ENCODE assay signal across 10 cellular contexts in the genomic region with DNA sequence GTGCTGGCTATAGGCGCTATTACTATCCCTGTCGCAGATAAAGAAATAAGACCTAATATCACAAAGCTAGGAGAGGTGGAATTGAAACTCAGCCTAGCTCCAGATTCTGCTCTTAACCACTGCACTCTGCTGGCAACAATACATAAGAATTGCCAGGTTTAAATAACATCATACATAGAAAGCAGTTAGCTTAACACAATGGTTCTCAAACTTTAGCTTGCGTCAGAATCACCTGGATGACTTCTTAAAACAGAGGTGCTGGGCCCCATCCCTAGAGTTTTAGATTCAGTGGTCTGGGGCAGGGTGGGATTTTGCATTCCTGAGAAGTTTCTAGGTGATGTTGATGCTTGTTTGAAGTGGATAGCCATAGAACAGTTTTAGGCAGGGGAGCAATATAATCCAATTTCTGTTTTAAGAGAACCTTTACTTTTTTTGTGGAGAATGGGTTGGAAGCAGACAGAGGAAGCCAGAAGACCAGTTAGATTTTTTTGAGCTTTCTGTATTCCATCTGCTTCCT. TPM values are rescaled to one million over a fixed set of nuclear protein-coding genes. Genes with fewer than 3 reads are reported as not detected.
A peak's percentile ranks its signal among the peaks of the same experiment; 100 is the strongest.
DNase-seq lines count a peak whose midpoint lies in the region; ATAC-seq and TF ChIP-seq lines count a peak whose summit lies in the region.
"Had no signal": no experiment of that assay in that cellular context is flagged by ENCODE, and none has a peak within 500 bp of the region (broad histone marks: within the 10 kb centered on the region; RNA-seq: fewer than 3 reads in every experiment).

No MANE protein-coding gene starts in this region.

- H3K79me2 ChIP-seq in SU-DHL-6 (ENCODE audit: insufficient read depth, low read length) = no peaks in the 10 kb centered on the region

- H2AFZ ChIP-seq in SU-DHL-6 (ENCODE audit: low read depth, low read length, severe bottlenecking) = peak overlapping the region; percentile 4

- peaks cover 23% of the 10 kb centered on the region for H3K4me1 Mint-ChIP-seq in activated T-cell treated with anti-CD3 and anti-CD28 coated beads, Interleukin-2, amount 50 U/mL, for 4 hours (ENCODE audit: low read depth)

- H3K9me3 ChIP-seq in SU-DHL-6 (ENCODE audit: insufficient read depth, low read length) = no peaks in the 10 kb centered on the region
- H3K9me3 ChIP-seq in suprapubic skin = no peaks in the 10 kb centered on the region
- no peaks in the 10 kb centered on the region for H3K9me3 ChIP-seq in tibial nerve

- no peak for DNase-seq in activated T-cell treated with anti-CD3 and anti-CD28 coated beads, Interleukin-2, amount 50 U/mL, for 4 hours
- no peak for DNase-seq in activated T-cell treated with anti-CD3 and anti-CD28 coated beads, Interleukin-2, amount 50 U/mL, for 48 hours
- DNase-seq in fibroblast of pulmonary artery (ENCODE audit: low read depth) (no peak), suprapubic skin (ENCODE audit: low spot score in 2 of 2) (no peak), tibial nerve (ENCODE audit: low spot score in 2 of 2) (no peak), C1 segment of cervical spinal cord (lab: John Stamatoyannopoulos, UW) (no peak), GM03348 (ENCODE audit: low spot score) (no peak)
- DNase-seq: SIG-M5; stimulated activated CD4-positive, alpha-beta T cell treated with anti-CD3 and anti-CD28 coated beads, Interleukin-12 subunit alpha, Interleukin-12 subunit beta, amount 100 ng/mL, for 4 hours had no signal

- no peak for ATAC-seq in activated T-cell treated with anti-CD3 and anti-CD28 coated beads, Interleukin-2, amount 50 U/mL, for 4 hours

- 89% methylated on average over 3 of the region's 3 CpGs for WGBS in suprapubic skin
- 73 to 87% methylated on average over 3 of the region's 3 CpGs for WGBS in tibial nerve, 2 donors

- peak overlapping the region; percentile 90 for H3K4me2 ChIP-seq in SU-DHL-6 (ENCODE audit: low read depth, low read length, poor library complexity, severe bottlenecking)

- H4K20me1 ChIP-seq in SU-DHL-6 (ENCODE audit: low read depth, low read length) = no peaks in the 10 kb centered on the region

- no peak overlapping the region for H3K27ac ChIP-seq in SU-DHL-6 (ENCODE audit: low read depth, low read length)
- no peak overlapping the region for H3K27ac ChIP-seq in suprapubic skin
- peak overlapping the region in 2 of 4 donors; percentile 89 to 93 for H3K27ac ChIP-seq in tibial nerve

- H3K4me3 Mint-ChIP-seq in activated T-cell treated with anti-CD3 and anti-CD28 coated beads, Interleukin-2, amount 50 U/mL, for 4 hours = peak overlapping the region; percentile 83

- TF ChIP-seq POLR2A in suprapubic skin (IDR thresholded peaks at IDR 0.05) (no peak), tibial nerve (IDR thresholded peaks at IDR 0.05) (no peak)

- TF ChIP-seq CTCF in SU-DHL-6 (IDR thresholded peaks at IDR 0.05; ENCODE audit: insufficient read depth, low read length, poor library complexity, severe bottlenecking) (no peak), fibroblast of pulmonary artery (IDR thresholded peaks at IDR 0.05; ENCODE audit: low read length, missing control alignments) (no peak), suprapubic skin (IDR thresholded peaks at IDR 0.05) (no peak), tibial nerve (IDR thresholded peaks at IDR 0.05) (no peak)

- H3K4me3 ChIP-seq in SU-DHL-6 (ENCODE audit: insufficient read depth, low read length, poor library complexity, severe bottlenecking) (no peak overlapping the region), fibroblast of pulmonary artery (replicated peaks; ENCODE audit: low read depth, low read length) (peak overlapping the region; percentile 86), suprapubic skin (peak overlapping the region; percentile 78), tibial nerve (peak overlapping the region in 1 of 4 donors; percentile 86)

- H3K27me3 ChIP-seq in SU-DHL-6 (ENCODE audit: low read length) (no peaks in the 10 kb centered on the region), suprapubic skin (no peaks in the 10 kb centered on the region), tibial nerve (no peaks in the 10 kb centered on the region)

- no peaks in the 10 kb centered on the region for H3K36me3 ChIP-seq in SU-DHL-6 (ENCODE audit: low read length)
- peaks cover 15% of the 10 kb centered on the region for H3K36me3 ChIP-seq in suprapubic skin
- peaks cover 0 to 27% (median 0%) of the 10 kb centered on the region in 3 donors for H3K36me3 ChIP-seq in tibial nerve

- H3K4me1 ChIP-seq in suprapubic skin (peaks cover 42% of the 10 kb centered on the region), tibial nerve (peaks cover 0 to 40% (median 16%) of the 10 kb centered on the region in 4 donors)

- H3K9me3 Mint-ChIP-seq in activated T-cell treated with anti-CD3 and anti-CD28 coated beads, Interleukin-2, amount 50 U/mL, for 4 hours = no peaks in the 10 kb centered on the region

- no peaks in the 10 kb centered on the region for H3K9me2 ChIP-seq in SU-DHL-6 (replicated peaks; ENCODE audit: insufficient read depth, low read length)

- no peak for TF ChIP-seq EP300 in suprapubic skin (IDR thresholded peaks at IDR 0.05)
- TF ChIP-seq EP300 in tibial nerve (IDR thresholded peaks at IDR 0.05) = no peak

- no peaks in the 10 kb centered on the region for H3K27me3 Mint-ChIP-seq in activated T-cell treated with anti-CD3 and anti-CD28 coated beads, Interleukin-2, amount 50 U/mL, for 4 hours (ENCODE audit: low read depth)

- peaks cover 6% of the 10 kb centered on the region for H3K36me3 Mint-ChIP-seq in activated T-cell treated with anti-CD3 and anti-CD28 coated beads, Interleukin-2, amount 50 U/mL, for 4 hours (ENCODE audit: insufficient read depth)

- H3F3A ChIP-seq in SU-DHL-6 (ENCODE audit: insufficient read depth) = peaks cover 9% of the 10 kb centered on the region; the same call in 1 of the 2 replicates

- peak overlapping the region; percentile 82 for H3K9ac ChIP-seq in SU-DHL-6 (ENCODE audit: low read length)

RNA-seq across cellular contexts. Expression of a gene that starts 1.1 kb away (rescaled TPM):
- 10 to 100 TPM; 60.5 to 73.5 (median 73.0) TPM for total RNA-seq in activated T-cell treated with anti-CD3 and anti-CD28 coated beads, Interleukin-2, amount 50 U/mL, for 4 hours
- 10 to 100 TPM; 36.2 to 59.2 (median 47.7) TPM for total RNA-seq in suprapubic skin
- total RNA-seq in tibial nerve = 10 to 100 TPM; 53.8 to 71.5 (median 62.8) TPM

RNA-seq across cellular contexts. Expression of a gene that starts 3.8 kb away (rescaled TPM):
- not detected for total RNA-seq in activated T-cell treated with anti-CD3 and anti-CD28 coated beads, Interleukin-2, amount 50 U/mL, for 4 hours
- 10 to 100 TPM in 1 of 4 donors, 1 to 10 TPM in 3; 2.6 to 12.6 (median 4.7) TPM for total RNA-seq in suprapubic skin
- total RNA-seq in tibial nerve = 10 to 100 TPM; 19.0 to 26.1 (median 23.8) TPM

RNA-seq across cellular contexts. Expression of a gene that starts 23.0 kb away (rescaled TPM):
- not detected for total RNA-seq in activated T-cell treated with anti-CD3 and anti-CD28 coated beads, Interleukin-2, amount 50 U/mL, for 4 hours
- total RNA-seq in suprapubic skin (not detected), tibial nerve (not detected)

RNA-seq across cellular contexts. Expression of a gene that starts 24.4 kb away (rescaled TPM):
- under 1 TPM; 0.23 to 0.37 (median 0.24) TPM for total RNA-seq in activated T-cell treated with anti-CD3 and anti-CD28 coated beads, Interleukin-2, amount 50 U/mL, for 4 hours
- total RNA-seq in suprapubic skin (1 to 10 TPM; 2.1 to 7.8 (median 3.3) TPM), tibial nerve (1 to 10 TPM; 3.0 to 8.6 (median 5.6) TPM)

RNA-seq across cellular contexts. Expression of a gene that starts 48.3 kb away (rescaled TPM):
- total RNA-seq in activated T-cell treated with anti-CD3 and anti-CD28 coated beads, Interleukin-2, amount 50 U/mL, for 4 hours = 10 to 100 TPM; 24.5 to 32.8 (median 28.6) TPM
- total RNA-seq in suprapubic skin (1 to 10 TPM; 1.1 to 6.1 (median 2.1) TPM), tibial nerve (1 to 10 TPM in 3 of 4 donors, not detected in 1; 1.3 to 2.1 (median 1.5) TPM)
